Comparison of ENCODE assay signal across 10 cellular contexts in genomic region chr2:33620-34019, GRCh38. TPM values are rescaled to one million over a fixed set of nuclear protein-coding genes. Genes with fewer than 3 reads are reported as not detected.
DNase-seq lines count a peak whose midpoint lies in the region; ATAC-seq, FAIRE-seq and TF ChIP-seq lines count a peak whose summit lies in the region.
"Had no signal": no experiment of that assay in that cellular context is flagged by ENCODE, and none has a peak within 500 bp of the region (broad histone marks: within the 10 kb centered on the region; RNA-seq: fewer than 3 reads in every experiment).

No MANE protein-coding gene starts in this region.

- peaks cover 11% of the 10 kb centered on the region for H3K9me3 Mint-ChIP-seq in activated CD4-positive, alpha-beta T cell treated with anti-CD3 and anti-CD28 coated beads, Interleukin-2, amount 10 ng/mL, durations not matched to agents 24 days and 14 days
- H3K9me3 Mint-ChIP-seq: IgD-negative memory B cell had no signal

- intact Hi-C loops in activated CD4-positive, alpha-beta T cell treated with anti-CD3 and anti-CD28 coated beads, Interleukin-2, amount 10 ng/mL, durations not matched to agents 24 days and 14 days (cut with micrococcal nuclease), result no loop called here

- no peak overlapping the region for H3K4me3 ChIP-seq in bronchial epithelial cell (ENCODE audit: low read depth, low read length)

- H3K27ac ChIP-seq in caudate nucleus (ENCODE audit: low read depth, low read length), result no peak overlapping the region

- H3K27me3 ChIP-seq in bronchial epithelial cell (ENCODE audit: control insufficient read depth, insufficient read depth, low read length), result no peaks in the 10 kb centered on the region

- H3K27me3 Mint-ChIP-seq in activated CD4-positive, alpha-beta T cell treated with anti-CD3 and anti-CD28 coated beads, Interleukin-2, amount 10 ng/mL, durations not matched to agents 24 days and 14 days, result no peaks in the 10 kb centered on the region

- H3K36me3 Mint-ChIP-seq in activated CD4-positive, alpha-beta T cell treated with anti-CD3 and anti-CD28 coated beads, Interleukin-2, amount 10 ng/mL, durations not matched to agents 24 days and 14 days (ENCODE audit: low read depth), result no peaks in the 10 kb centered on the region
- H3K36me3 Mint-ChIP-seq: IgD-negative memory B cell had no signal

- peak; percentile 85 for DNase-seq in activated CD4-positive, alpha-beta T cell treated with anti-CD3 and anti-CD28 coated beads, Interleukin-2, amount 10 ng/mL, durations not matched to agents 24 days and 14 days
- peak; percentile 97 for DNase-seq in bronchial epithelial cell (ENCODE audit: low read depth)
- DNase-seq in stimulated activated CD4-positive, alpha-beta T cell treated with anti-CD3 and anti-CD28 coated beads, Interleukin-2, amount 100 ng/mL, for 4 hours (ENCODE audit: low read depth), result peak; percentile 60
- no peak for DNase-seq in caudate nucleus (lab: John Stamatoyannopoulos, UW)
- no peak for DNase-seq in D341Med (ENCODE audit: low spot score)
- no peak for DNase-seq in frontal cortex (ENCODE audit: low spot score in 2 of 2)

- no peak for TF ChIP-seq CTCF in bronchial epithelial cell (IDR thresholded peaks at IDR 0.05; ENCODE audit: insufficient read depth, low read length, severe bottlenecking)

- H3K4me1 Mint-ChIP-seq in activated CD4-positive, alpha-beta T cell treated with anti-CD3 and anti-CD28 coated beads, Interleukin-2, amount 10 ng/mL, durations not matched to agents 24 days and 14 days, result peaks cover 59% of the 10 kb centered on the region

- peak overlapping the region; percentile 74 for H3K27ac Mint-ChIP-seq in activated CD4-positive, alpha-beta T cell treated with anti-CD3 and anti-CD28 coated beads, Interleukin-2, amount 10 ng/mL, durations not matched to agents 24 days and 14 days
- H3K27ac Mint-ChIP-seq: IgD-negative memory B cell had no signal

- FAIRE-seq in bronchial epithelial cell (lab: Jason Lieb, UNC), result peak; percentile 98
- no peak for FAIRE-seq in frontal cortex (lab: Jason Lieb, UNC)

- ATAC-seq in GM21737 (IDR thresholded peaks at IDR 0.05; ENCODE audit: unreplicated experiment) (peak; percentile 58), GM19455 (IDR thresholded peaks at IDR 0.05; ENCODE audit: unreplicated experiment) (no peak)
- ATAC-seq: SK-N-SH treated with all-trans-retinoic acid at 6 μM for 48 hours had no signal

- no peaks in the 10 kb centered on the region for H3K36me3 ChIP-seq in bronchial epithelial cell (ENCODE audit: control insufficient read depth, insufficient read depth, low read length)

- H3K4me3 Mint-ChIP-seq in activated CD4-positive, alpha-beta T cell treated with anti-CD3 and anti-CD28 coated beads, Interleukin-2, amount 10 ng/mL, durations not matched to agents 24 days and 14 days, result peak overlapping the region; percentile 34
- H3K4me3 Mint-ChIP-seq: IgD-negative memory B cell had no signal

RNA-seq across cellular contexts. Expression of gene FAM110C, which starts 12.7 kb away (rescaled TPM):
- 0.33 and 0.47 TPM in 2 replicates for total RNA-seq in activated CD4-positive, alpha-beta T cell treated with anti-CD3 and anti-CD28 coated beads, Interleukin-2, amount 10 ng/mL, durations not matched to agents 24 days and 14 days
- 9.2 and 9.9 TPM in 2 replicates for total RNA-seq in bronchial epithelial cell
- 8.6 TPM for total RNA-seq in frontal cortex

Comparison
In these comparisons a context has a peak if more than half of its experiments do, and no peak if none do; other contexts are left out.
1. DNase-seq: peak in activated CD4-positive, alpha-beta T cell treated with anti-CD3 and anti-CD28 coated beads, Interleukin-2, amount 10 ng/mL, durations not matched to agents 24 days and 14 days (single experiment), bronchial epithelial cell (single experiment) and stimulated activated CD4-positive, alpha-beta T cell treated with anti-CD3 and anti-CD28 coated beads, Interleukin-2, amount 100 ng/mL, for 4 hours (single experiment); none in caudate nucleus (0 of 61), D341Med (single experiment) and frontal cortex (0 of 2).